ENCODE assay signal across 13 cellular contexts in the genomic region with DNA sequence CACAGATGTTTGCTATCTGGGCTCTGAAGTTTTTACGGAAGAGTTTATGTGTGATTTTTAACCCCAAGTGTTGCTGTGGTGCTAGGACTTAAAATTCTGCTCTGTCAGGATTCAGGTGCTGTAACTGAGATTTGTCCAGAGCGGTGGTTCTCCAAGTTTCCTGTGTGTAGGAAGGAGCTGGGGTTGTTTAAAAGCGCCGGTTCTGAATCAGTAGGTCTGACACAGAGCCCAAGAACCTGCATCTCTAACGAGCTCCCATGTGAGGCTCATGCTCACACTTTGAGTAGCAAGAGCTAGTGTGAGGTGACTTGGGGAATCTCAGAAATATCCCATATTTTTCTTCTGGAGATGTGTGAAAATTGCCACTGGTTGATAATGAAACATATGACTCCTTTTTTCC.
DNase-seq lines count a peak whose midpoint lies in the region; TF ChIP-seq lines count a peak whose summit lies in the region.
"Had no signal": no experiment of that assay in that cellular context is flagged by ENCODE, and none has a peak within 500 bp of the region (broad histone marks: within the 10 kb centered on the region; RNA-seq: fewer than 3 reads in every experiment).

No MANE protein-coding gene starts in this region.

- peak overlapping the region; percentile 79 for H3K9ac ChIP-seq in GM23248

- H3F3A ChIP-seq in GM23248 (ENCODE audit: insufficient read depth) = peaks cover 21% of the 10 kb centered on the region

- no peaks in the 10 kb centered on the region for H4K20me1 ChIP-seq in GM23248 (ENCODE audit: insufficient read depth)

- H3K4me1 ChIP-seq in GM23248 (ENCODE audit: insufficient read depth) = peaks cover 26% of the 10 kb centered on the region

- no peaks in the 10 kb centered on the region for H3K9me3 ChIP-seq in GM23248 (ENCODE audit: low read depth)

- H2AFZ ChIP-seq in GM23248 = peak overlapping the region; percentile 82

- H3K79me2 ChIP-seq in GM23248 (ENCODE audit: insufficient read depth) = no peaks in the 10 kb centered on the region

- DNase-seq in AG20443 (ENCODE audit: low spot score) (peak; percentile 15), GM23248 (peak; percentile 83), islet precursor cell (peak; percentile 52), NCI-H187 (lab: John Stamatoyannopoulos, UW) (no peak), DMS 273 (lab: John Stamatoyannopoulos, UW; ENCODE audit: unreplicated experiment) (no peak), NCI-H2081 (lab: John Stamatoyannopoulos, UW) (no peak)
- DNase-seq: CD8-positive, alpha-beta memory T cell; head of caudate nucleus; naive B cell; NCI-H1694 had no signal

- no peaks in the 10 kb centered on the region for H3K36me3 ChIP-seq in GM23248 (ENCODE audit: low read depth)
- H3K36me3 ChIP-seq: cardiac muscle cell had no signal

- peak overlapping the region; percentile 75 for H3K4me2 ChIP-seq in GM23248 (ENCODE audit: unreplicated experiment)

- no peaks in the 10 kb centered on the region for H3K27me3 ChIP-seq in GM23248 (replicated peaks; ENCODE audit: insufficient read depth)
- H3K27me3 ChIP-seq: cardiac muscle cell had no signal

- WGBS in GM23248 (ENCODE audit: low coverage in 1 of 2, low lambda C conversion rate in 2 of 2, missing lambda C conversion rate in 2 of 2), 2 experiments = 7 to 12% methylated on average over 5 of the region's 5 CpGs

- H3K9me2 ChIP-seq in GM23248 (ENCODE audit: insufficient read depth) = no peaks in the 10 kb centered on the region

- in situ Hi-C loops in GM23248 (cut with MboI) = no loop called here

- peak overlapping the region; percentile 58 for H3K4me3 ChIP-seq in GM23248
- H3K4me3 ChIP-seq: cardiac muscle cell, K562 had no signal

- H3K27ac ChIP-seq in GM23248 = peak overlapping the region; percentile 97
- peak overlapping the region; percentile 82 for H3K27ac ChIP-seq in VCaP
- H3K27ac ChIP-seq: cardiac muscle cell had no signal

- TF ChIP-seq CTCF in VCaP (conservative IDR thresholded peaks at IDR 0.05) = no peak

Comparison
In these comparisons a context has a peak if more than half of its experiments do, and no peak if none do; other contexts are left out.
1. DNase-seq: peak in AG20443 (single experiment), GM23248 (single experiment) and islet precursor cell (single experiment); none in NCI-H187 (0 of 2), DMS 273 (single experiment) and NCI-H2081 (0 of 2).